In genomic region chr13:31096624-31097302, GRCh38 we compare ENCODE assay signal across 27 cellular contexts.
DNase-seq lines count a peak whose midpoint lies in the region; FAIRE-seq and TF ChIP-seq lines count a peak whose summit lies in the region.
"Had no signal": no experiment of that assay in that cellular context is flagged by ENCODE, and none has a peak within 500 bp of the region (broad histone marks: within the 10 kb centered on the region; RNA-seq: fewer than 3 reads in every experiment).

No MANE protein-coding gene starts in this region.

- no peak overlapping the region for H2AFZ ChIP-seq in keratinocyte (ENCODE audit: control insufficient read depth, low read length)
- H2AFZ ChIP-seq: hepatocyte had no signal

- no peaks in the 10 kb centered on the region for H3K9me1 ChIP-seq in keratinocyte (ENCODE audit: control insufficient read depth, extremely low read depth, insufficient read depth, low read length)

- WGBS in prostate gland: 77% methylated on average over 10 of the region's 10 CpGs

- H3K9ac ChIP-seq in keratinocyte (ENCODE audit: control insufficient read depth, extremely low read depth, insufficient read depth, low read length): no peak overlapping the region

- no peak overlapping the region for H3K4me2 ChIP-seq in keratinocyte (ENCODE audit: control insufficient read depth, extremely low read depth, insufficient read depth, low read depth, low read length)
- H3K4me2 ChIP-seq: hepatocyte had no signal

- no peaks in the 10 kb centered on the region for H3K79me2 ChIP-seq in keratinocyte (ENCODE audit: control insufficient read depth, insufficient read depth, low read length)
- H3K79me2 ChIP-seq: hepatocyte had no signal

- H3K27me3 ChIP-seq in MG63: peaks cover 5% of the 10 kb centered on the region; the same call in 1 of the 2 replicates
- H3K27me3 ChIP-seq in bronchial epithelial cell (ENCODE audit: control insufficient read depth, insufficient read depth, low read length): peaks cover 2% of the 10 kb centered on the region
- no peaks in the 10 kb centered on the region for H3K27me3 ChIP-seq in keratinocyte (ENCODE audit: control insufficient read depth, extremely low read depth, insufficient read depth, low read length)
- peaks cover 1% of the 10 kb centered on the region for H3K27me3 ChIP-seq in prostate gland (replicated peaks; ENCODE audit: insufficient read depth)

- H3K4me3 ChIP-seq in MG63 (no peak overlapping the region), bronchial epithelial cell (ENCODE audit: low read depth, low read length) (no peak overlapping the region), keratinocyte (ENCODE audit: control insufficient read depth in 2 of 3, extremely low read depth in 1 of 3, insufficient read depth in 2 of 3, low read depth in 1 of 3, low read length in 3 of 3) (no peak overlapping the region), prostate gland (no peak overlapping the region)
- H3K4me3 ChIP-seq: gastroesophageal sphincter, hepatocyte, pancreas had no signal

- intact Hi-C loops in prostate gland (cut with DNase I): no loop called here

- H4K20me1 ChIP-seq in keratinocyte (ENCODE audit: control insufficient read depth, extremely low read depth, insufficient read depth, low read length): no peaks in the 10 kb centered on the region

- TF ChIP-seq CTCF in bronchial epithelial cell (IDR thresholded peaks at IDR 0.05; ENCODE audit: insufficient read depth, low read length, severe bottlenecking) (no peak), keratinocyte (optimal IDR thresholded peaks at IDR 0.05 in 1 of 3, IDR thresholded peaks at IDR 0.05 in 1 of 3, conservative IDR thresholded peaks at IDR 0.05 in 1 of 3; ENCODE audit: extremely low read depth in 1 of 3, insufficient read depth in 2 of 3, low read length in 3 of 3) (no peak), prostate gland (IDR thresholded peaks at IDR 0.05) (no peak)

- dilution Hi-C loops in keratinocyte (cut with MboI; ENCODE audit: extremely low pct_ligation_motif_present, low sequenced_read_pairs): no loop called here

- peak; percentile 18 for DNase-seq in MG63
- DNase-seq in bronchial epithelial cell (ENCODE audit: low read depth): peak; percentile 73
- DNase-seq in keratinocyte (ENCODE audit: low read depth, low spot score): peak; percentile 35
- DNase-seq in mesenteric fat pad (ENCODE audit: low spot score): no peak
- DNase-seq in RPMI8226: no peak
- DNase-seq in NCI-H2227 treated with DMSO at 0.1 percent for 48 hours (lab: John Stamatoyannopoulos, UW): no peak
- no peak for DNase-seq in prostate gland (ENCODE audit: low spot score)
- DNase-seq: activated CD8-positive, alpha-beta memory T cell treated with anti-CD3 and anti-CD28 coated beads for 24 hours; activated effector memory CD4-positive, alpha-beta T cell treated with anti-CD3 and anti-CD28 coated beads, Interleukin-2, amount 50 U/mL, for 16 hours; activated naive CD8-positive, alpha-beta T cell treated with anti-CD3 and anti-CD28 coated beads for 36 hours; activated T-cell treated with anti-CD3 and anti-CD28 coated beads, Interleukin-2, amount 50 U/mL, for 1 hour; aorta; cortex of kidney; DND-41; effector memory CD8-positive, alpha-beta T cell; Kasumi-1; NCI-H1048; NCI-H187; NCI-H526 treated with DMSO at 0.1 percent for 48 hours; pancreas; stimulated activated CD4-positive, alpha-beta T cell treated with anti-CD3 and anti-CD28 coated beads, Interleukin-2, amount 100 ng/mL, for 24 hours; T-helper 17 cell had no signal

- no peak overlapping the region for H3K27ac ChIP-seq in keratinocyte (ENCODE audit: control insufficient read depth, insufficient read depth, low read length)
- no peak overlapping the region for H3K27ac ChIP-seq in prostate gland
- H3K27ac ChIP-seq: C4-2B, gastroesophageal sphincter, hepatocyte, pancreas had no signal

- FAIRE-seq in bronchial epithelial cell (lab: Jason Lieb, UNC): no peak
- peak; percentile 73 for FAIRE-seq in keratinocyte (lab: Jason Lieb, UNC)
- FAIRE-seq: GM18507, HepG2 had no signal

- no peaks in the 10 kb centered on the region for H3K9me3 ChIP-seq in MG63
- no peaks in the 10 kb centered on the region for H3K9me3 ChIP-seq in keratinocyte (ENCODE audit: control insufficient read depth, low read depth, low read length)
- no peaks in the 10 kb centered on the region for H3K9me3 ChIP-seq in prostate gland
- H3K9me3 ChIP-seq: gastroesophageal sphincter, pancreas had no signal

- TF ChIP-seq POLR2A in prostate gland (IDR thresholded peaks at IDR 0.05): no peak

- H3K4me1 ChIP-seq in keratinocyte (ENCODE audit: control insufficient read depth, extremely low read depth, insufficient read depth, low read length) (peaks cover 46% of the 10 kb centered on the region), prostate gland (replicated peaks) (no peaks in the 10 kb centered on the region)
- H3K4me1 ChIP-seq: gastroesophageal sphincter, pancreas had no signal

- no peaks in the 10 kb centered on the region for H3K36me3 ChIP-seq in MG63
- no peaks in the 10 kb centered on the region for H3K36me3 ChIP-seq in bronchial epithelial cell (ENCODE audit: control insufficient read depth, insufficient read depth, low read length)
- no peaks in the 10 kb centered on the region for H3K36me3 ChIP-seq in keratinocyte (ENCODE audit: control insufficient read depth in 2 of 2, extremely low read depth in 1 of 2, insufficient read depth in 2 of 2, low read length in 2 of 2)
- no peaks in the 10 kb centered on the region for H3K36me3 ChIP-seq in prostate gland
- H3K36me3 ChIP-seq: gastroesophageal sphincter, pancreas had no signal

Comparison
In these comparisons a context has a peak if more than half of its experiments do, and no peak if none do; other contexts are left out.
1. DNase-seq: peak in MG63 (single experiment), bronchial epithelial cell (single experiment) and keratinocyte (single experiment); none in mesenteric fat pad (single experiment), RPMI8226 (single experiment), NCI-H2227 treated with DMSO at 0.1 percent for 48 hours (single experiment) and prostate gland (single experiment).